In the genomic region with DNA sequence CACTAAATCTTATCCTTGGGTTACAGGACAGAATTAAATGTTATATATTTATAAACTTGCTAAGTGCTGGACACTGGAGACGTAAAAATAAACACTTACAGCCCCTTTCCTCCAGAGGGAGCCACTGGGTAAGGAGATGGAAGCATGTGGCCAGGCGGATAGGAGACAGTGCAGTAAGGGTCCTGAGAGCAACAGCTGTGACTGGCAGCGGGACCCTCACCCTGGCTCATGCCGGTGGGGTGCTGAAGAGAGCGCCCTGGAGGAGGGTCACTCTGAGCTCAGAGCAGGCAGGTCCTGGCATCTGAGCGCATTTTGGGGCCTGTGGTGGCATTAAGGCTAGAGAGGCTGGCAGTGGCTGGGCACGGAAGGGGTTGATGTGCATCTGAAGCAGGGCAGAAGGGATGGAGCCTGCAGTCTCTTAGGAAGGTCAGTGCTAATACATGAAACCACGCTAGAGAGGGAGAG, we compare ENCODE assay signal across 8 cellular contexts. TPM values are rescaled to one million over a fixed set of nuclear protein-coding genes. Genes with fewer than 3 reads are reported as not detected.
DNase-seq lines count a peak whose midpoint lies in the region; ATAC-seq and TF ChIP-seq lines count a peak whose summit lies in the region.

No MANE protein-coding gene starts in this region.

- TF ChIP-seq RAD21 in liver (IDR thresholded peaks at IDR 0.05) = peak; percentile 22 to 71

- no peaks in the 10 kb centered on the region for H3K9me3 ChIP-seq in body of pancreas
- no peaks in the 10 kb centered on the region for H3K9me3 ChIP-seq in liver (ENCODE audit: control insufficient read depth in 4 of 4, low read length in 3 of 4)

- in situ Hi-C loops in G401 (cut with HindIII; ENCODE audit: low sequenced_read_pairs) = no loop called here

- H3K27ac ChIP-seq in body of pancreas (no peak overlapping the region), liver (ENCODE audit: low read depth in 1 of 2, low read length in 2 of 2) (no peak overlapping the region)

- DNase-seq in AG09309 (ENCODE audit: low read depth) (no peak), G401 (ENCODE audit: low spot score) (peak; percentile 44), NCI-H774 (lab: John Stamatoyannopoulos, UW) (peak; percentile 1), body of pancreas (peak in 1 of 4 donors; percentile 49), hippocampal formation (lab: John Stamatoyannopoulos, UW) (no peak)

- H3K36me3 ChIP-seq in body of pancreas (replicated peaks in 1 of 2; ENCODE audit: insufficient read depth in 1 of 2, low read depth in 2 of 2) (peaks cover 38 to 56% of the 10 kb centered on the region in 2 donors), liver (ENCODE audit: control insufficient read depth in 4 of 4, insufficient read depth in 3 of 4, low read depth in 1 of 4, low read length in 3 of 4) (peaks cover 38 to 80% (median 67%) of the 10 kb centered on the region in 4 donors)

- H3K4me1 ChIP-seq in body of pancreas = peaks cover 45% of the 10 kb centered on the region
- peaks cover 0 to 57% (median 46%) of the 10 kb centered on the region in 4 donors for H3K4me1 ChIP-seq in liver (ENCODE audit: control insufficient read depth in 4 of 4, insufficient read depth in 4 of 4, low read length in 3 of 4)

- H3K4me3 ChIP-seq in AG09309 (ENCODE audit: control insufficient read depth, low read depth, low read length) (no peak overlapping the region), body of pancreas (no peak overlapping the region), liver (ENCODE audit: low read depth in 1 of 3, low read length in 3 of 3) (no peak overlapping the region)

- no peak overlapping the region for H3K9ac ChIP-seq in liver (ENCODE audit: low read depth in 1 of 2, low read length in 2 of 2)

- intact Hi-C loops in body of pancreas (cut with DNase I) = no loop called here

- WGBS in body of pancreas, 2 donors = 69 to 77% methylated on average over 8 of the region's 8 CpGs
- WGBS in liver = 84% methylated on average over 8 of the region's 8 CpGs

- TF ChIP-seq POLR2A in body of pancreas (IDR thresholded peaks at IDR 0.05) = no peak

- no peaks in the 10 kb centered on the region for H3K27me3 ChIP-seq in body of pancreas
- H3K27me3 ChIP-seq in liver (ENCODE audit: control insufficient read depth in 4 of 4, insufficient read depth in 4 of 4, low read length in 3 of 4) = no peaks in the 10 kb centered on the region

- ATAC-seq in body of pancreas (no peak), HG02623 (IDR thresholded peaks at IDR 0.05; ENCODE audit: unreplicated experiment) (no peak), GM18907 (IDR thresholded peaks at IDR 0.05; ENCODE audit: unreplicated experiment) (no peak)

- TF ChIP-seq CTCF in AG09309 (IDR thresholded peaks at IDR 0.05; ENCODE audit: control insufficient read depth, insufficient read depth, low read depth, low read length, missing control alignments) (peak; percentile 64), body of pancreas (IDR thresholded peaks at IDR 0.05) (peak; percentile 11 to 52 (median 45)), liver (IDR thresholded peaks at IDR 0.05; ENCODE audit: low read depth, low read length, missing input control) (peak; percentile 39)

TF ChIP-seq in liver, 16 proteins besides CTCF, POLR2A, EP300 and RAD21:
- TF ChIP-seq GABPA (IDR thresholded peaks at IDR 0.05 in 1 of 2, conservative IDR thresholded peaks at IDR 0.05 in 1 of 2) (no peak), EGR1 (IDR thresholded peaks at IDR 0.05; ENCODE audit: low read depth in 2 of 2) (no peak), TAF1 (conservative IDR thresholded peaks at IDR 0.05) (no peak)
- TF ChIP-seq, protein P1, sequence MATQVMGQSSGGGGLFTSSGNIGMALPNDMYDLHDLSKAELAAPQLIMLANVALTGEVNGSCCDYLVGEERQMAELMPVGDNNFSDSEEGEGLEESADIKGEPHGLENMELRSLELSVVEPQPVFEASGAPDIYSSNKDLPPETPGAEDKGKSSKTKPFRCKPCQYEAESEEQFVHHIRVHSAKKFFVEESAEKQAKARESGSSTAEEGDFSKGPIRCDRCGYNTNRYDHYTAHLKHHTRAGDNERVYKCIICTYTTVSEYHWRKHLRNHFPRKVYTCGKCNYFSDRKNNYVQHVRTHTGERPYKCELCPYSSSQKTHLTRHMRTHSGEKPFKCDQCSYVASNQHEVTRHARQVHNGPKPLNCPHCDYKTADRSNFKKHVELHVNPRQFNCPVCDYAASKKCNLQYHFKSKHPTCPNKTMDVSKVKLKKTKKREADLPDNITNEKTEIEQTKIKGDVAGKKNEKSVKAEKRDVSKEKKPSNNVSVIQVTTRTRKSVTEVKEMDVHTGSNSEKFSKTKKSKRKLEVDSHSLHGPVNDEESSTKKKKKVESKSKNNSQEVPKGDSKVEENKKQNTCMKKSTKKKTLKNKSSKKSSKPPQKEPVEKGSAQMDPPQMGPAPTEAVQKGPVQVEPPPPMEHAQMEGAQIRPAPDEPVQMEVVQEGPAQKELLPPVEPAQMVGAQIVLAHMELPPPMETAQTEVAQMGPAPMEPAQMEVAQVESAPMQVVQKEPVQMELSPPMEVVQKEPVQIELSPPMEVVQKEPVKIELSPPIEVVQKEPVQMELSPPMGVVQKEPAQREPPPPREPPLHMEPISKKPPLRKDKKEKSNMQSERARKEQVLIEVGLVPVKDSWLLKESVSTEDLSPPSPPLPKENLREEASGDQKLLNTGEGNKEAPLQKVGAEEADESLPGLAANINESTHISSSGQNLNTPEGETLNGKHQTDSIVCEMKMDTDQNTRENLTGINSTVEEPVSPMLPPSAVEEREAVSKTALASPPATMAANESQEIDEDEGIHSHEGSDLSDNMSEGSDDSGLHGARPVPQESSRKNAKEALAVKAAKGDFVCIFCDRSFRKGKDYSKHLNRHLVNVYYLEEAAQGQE (IDR thresholded peaks at IDR 0.05) = no peak
- TF ChIP-seq, protein P2, sequence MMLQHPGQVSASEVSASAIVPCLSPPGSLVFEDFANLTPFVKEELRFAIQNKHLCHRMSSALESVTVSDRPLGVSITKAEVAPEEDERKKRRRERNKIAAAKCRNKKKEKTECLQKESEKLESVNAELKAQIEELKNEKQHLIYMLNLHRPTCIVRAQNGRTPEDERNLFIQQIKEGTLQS (IDR thresholded peaks at IDR 0.05) = no peak
- TF ChIP-seq, protein P3, sequence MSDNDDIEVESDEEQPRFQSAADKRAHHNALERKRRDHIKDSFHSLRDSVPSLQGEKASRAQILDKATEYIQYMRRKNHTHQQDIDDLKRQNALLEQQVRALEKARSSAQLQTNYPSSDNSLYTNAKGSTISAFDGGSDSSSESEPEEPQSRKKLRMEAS (IDR thresholded peaks at IDR 0.05) = no peak

RNA-seq across cellular contexts. Expression of a gene that starts 16.0 kb away (rescaled TPM):
- 134 and 174 TPM in 2 replicates for total RNA-seq in G401 (2014; rRNA removed; shearing (Covaris generic))
- 100 to 1,000 TPM; 168 to 207 TPM for total RNA-seq in body of pancreas
- total RNA-seq in liver = 100 to 1,000 TPM in 1 of 2 donors, 10 to 100 TPM in 1; 80.4 to 295 TPM
- polyA plus RNA-seq in liver = 100 to 1,000 TPM in 1 of 2 donors, 10 to 100 TPM in 1; 90.8 to 203 TPM

RNA-seq across cellular contexts. Expression of a gene that starts 55.4 kb away (rescaled TPM):
- 160 and 177 TPM in 2 replicates for total RNA-seq in G401 (2014; rRNA removed; shearing (Covaris generic))
- total RNA-seq in body of pancreas (10 to 100 TPM in 1 of 2 donors, 1 to 10 TPM in 1; 7.5 to 22.1 TPM), liver (10 to 100 TPM; 13.9 to 23.1 TPM)
- 10 to 100 TPM; 13.3 to 13.9 TPM for polyA plus RNA-seq in liver

Comparison
In these comparisons a context has a peak if more than half of its experiments do, and no peak if none do; other contexts are left out.
1. DNase-seq: peak in G401 (single experiment) and NCI-H774 (single experiment); none in AG09309 (single experiment) and hippocampal formation (0 of 2).
2. Peak in every context shown above with its lines, with median percentiles within 50 percentile points of each other: CTCF ChIP-seq.